ENCODE assay signal across 27 cellular contexts in genomic region chr1:224694969-224695368, GRCh38.
"Had no signal": no experiment of that assay in that cellular context is flagged by ENCODE, and none has a peak within 500 bp of the region (broad histone marks: within the 10 kb centered on the region; RNA-seq: fewer than 3 reads in every experiment).

No MANE protein-coding gene starts in this region.

- H3K27me3 ChIP-seq: stomach, suprapubic skin, testis, thyroid gland, tibial artery, tibial nerve, transverse colon, upper lobe of left lung, upper lobe of right lung, uterus, vagina had no signal

- FAIRE-seq: urothelium cell line had no signal

- H3K4me1 ChIP-seq: stomach, testis, tibial artery, transverse colon, upper lobe of right lung, uterus, vagina had no signal

- H3K4me3 ChIP-seq: stomach, suprapubic skin, testis, thoracic aorta, thyroid gland, tibial artery, tibial nerve, transverse colon, upper lobe of left lung, upper lobe of right lung, uterus, vagina had no signal

- DNase-seq: stimulated activated CD4-positive, alpha-beta T cell treated with anti-CD3 and anti-CD28 coated beads, Interleukin-2, amount 100 ng/mL, for 48 hours; stimulated activated CD4-positive, alpha-beta T cell treated with anti-CD3 and anti-CD28 coated beads, Interleukin-4, amount 100 ng/mL, for 1 hour; stimulated activated CD4-positive, alpha-beta T cell treated with anti-CD3 and anti-CD28 coated beads, Interleukin-4, amount 100 ng/mL, for 24 hours; stimulated activated CD4-positive, alpha-beta T cell treated with anti-CD3 and anti-CD28 coated beads, Interleukin-4, amount 100 ng/mL, for 4 hours; stimulated activated CD8-positive, alpha-beta memory T cell treated with anti-CD3 and anti-CD28 coated beads, Interleukin-4, amount 100 ng/mL, for 48 hours; stimulated activated naive B cell treated with anti-CD40 and anti-IgM and Interleukin-4, amounts not matched to agents 10 μg/mL and 1 μg/mL and 100 μg/mL, for 72 hours; stimulated activated naive CD4-positive, alpha-beta T cell; stimulated activated naive CD4-positive, alpha-beta T cell treated with Interleukin-2 at 50 U/mL for 16 hours; stimulated activated naive CD8-positive, alpha-beta T cell treated with anti-CD3 and anti-CD28 coated beads, Interleukin-15, amount 100 ng/mL, for 72 hours; stimulated activated naive CD8-positive, alpha-beta T cell treated with anti-CD3 and anti-CD28 coated beads, Interleukin-15, Interleukin-2, amounts not matched to agents 100 U/mL and 50 U/mL, for 24 hours; stomach; substantia nigra; testis; thyroid gland; tibial artery; transverse colon; trophoblast cell; upper lobe of left lung; upper lobe of right lung; uterus had no signal

- H3K36me3 ChIP-seq: stomach, suprapubic skin, thoracic aorta, thyroid gland, tibial artery, tibial nerve, transverse colon, upper lobe of left lung, upper lobe of right lung, uterus, vagina had no signal

- H3K9me3 ChIP-seq: stomach, suprapubic skin, testis, thoracic aorta, thyroid gland, tibial artery, tibial nerve, transverse colon, upper lobe of left lung, upper lobe of right lung, uterus, vagina had no signal

- ATAC-seq: stimulated activated effector memory CD8-positive, alpha-beta T cell treated with anti-CD3 and anti-CD28 coated beads, Interleukin-12 subunit alpha, Interleukin-12 subunit beta, amount 100 ng/mL, for 72 hours; stimulated activated memory B cell treated with anti-CD40 and anti-IgM and Interleukin-4, amounts not matched to agents 10 μg/mL and 1 μg/mL and 100 μg/mL, for 72 hours; stimulated activated naive B cell treated with anti-CD40 and anti-IgM and Interleukin-4, amounts not matched to agents 10 μg/mL and 1 μg/mL and 100 μg/mL, for 72 hours; stimulated activated naive CD8-positive, alpha-beta T cell treated with anti-CD3 and anti-CD28 coated beads, Interleukin-15, amount 100 ng/mL, for 72 hours; stimulated activated naive CD8-positive, alpha-beta T cell treated with anti-CD3 and anti-CD28 coated beads, Interleukin-15, Interleukin-2, amounts not matched to agents 100 U/mL and 50 U/mL, for 24 hours; upper lobe of right lung had no signal

- H3K27ac ChIP-seq: stomach, suprapubic skin, testis, thoracic aorta, thyroid gland, tibial artery, tibial nerve, transverse colon, upper lobe of left lung, upper lobe of right lung, uterus, vagina had no signal
